Comparison of ENCODE assay signal across 8 cellular contexts in the genomic region with DNA sequence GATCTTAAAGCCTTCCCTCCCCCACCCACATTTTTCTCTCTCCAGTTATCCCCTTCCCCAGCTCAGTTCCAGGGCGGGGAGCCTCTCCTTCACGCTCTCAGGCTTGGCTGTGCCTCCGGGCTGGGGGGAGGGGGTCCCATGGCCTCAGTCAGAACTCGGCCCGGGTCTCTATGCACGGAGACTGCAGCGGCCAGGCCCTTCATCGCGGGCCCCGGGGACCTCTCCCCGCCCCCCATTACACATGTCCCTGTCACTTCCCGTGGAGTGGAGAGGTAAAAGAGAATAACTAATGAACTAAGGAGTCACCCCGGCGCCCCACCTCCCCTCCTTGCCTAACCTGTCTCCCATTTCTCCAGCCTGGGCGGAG. TPM values are rescaled to one million over a fixed set of nuclear protein-coding genes. Genes with fewer than 3 reads are reported as not detected.
DNase-seq lines count a peak whose midpoint lies in the region; ATAC-seq and TF ChIP-seq lines count a peak whose summit lies in the region.
"Had no signal": no experiment of that assay in that cellular context is flagged by ENCODE, and none has a peak within 500 bp of the region (broad histone marks: within the 10 kb centered on the region; RNA-seq: fewer than 3 reads in every experiment).

No MANE protein-coding gene starts in this region.

- no peaks in the 10 kb centered on the region for H3K9me3 ChIP-seq in ES-I3 (ENCODE audit: control insufficient read depth, insufficient read depth, low read length)
- H3K9me3 ChIP-seq in Panc1 (ENCODE audit: control insufficient read depth, insufficient read depth, low read depth, low read length) = no peaks in the 10 kb centered on the region
- H3K9me3 ChIP-seq in MM.1S (replicated peaks; ENCODE audit: insufficient read depth, low read length) = no peaks in the 10 kb centered on the region

- H3K27me3 Mint-ChIP-seq in glutamatergic neuron (ENCODE audit: unreplicated experiment) = peaks cover 11% of the 10 kb centered on the region

- peak overlapping the region; percentile 30 for H3K4me3 Mint-ChIP-seq in glutamatergic neuron (ENCODE audit: unreplicated experiment)

- H2AFZ ChIP-seq in MM.1S (ENCODE audit: low read length) = no peak overlapping the region

- peaks cover 8% of the 10 kb centered on the region; the same call in 1 of the 2 replicates for H3K4me1 ChIP-seq in ES-I3 (ENCODE audit: insufficient read depth, low read length)
- H3K4me1 ChIP-seq in Panc1 (ENCODE audit: control insufficient read depth, insufficient read depth, low read length) = peaks cover 21% of the 10 kb centered on the region
- no peaks in the 10 kb centered on the region for H3K4me1 ChIP-seq in MM.1S (ENCODE audit: low read length)

- TF ChIP-seq CTCF in Panc1 (IDR thresholded peaks at IDR 0.05) = no peak
- no peak for TF ChIP-seq CTCF in glutamatergic neuron (IDR thresholded peaks at IDR 0.05; ENCODE audit: partially characterized antibody, unreplicated experiment)
- no peak for TF ChIP-seq CTCF in MM.1S (IDR thresholded peaks at IDR 0.05; ENCODE audit: low read length)

- H3K27ac Mint-ChIP-seq in glutamatergic neuron (ENCODE audit: unreplicated experiment) = peak overlapping the region; percentile 5

- no peaks in the 10 kb centered on the region for H4K20me1 ChIP-seq in MM.1S (ENCODE audit: insufficient read depth, low read length)

- H3K79me2 ChIP-seq in MM.1S (ENCODE audit: low read length) = peaks cover 4% of the 10 kb centered on the region; the same call in 1 of the 2 replicates

- H3K27me3 ChIP-seq in Panc1 (ENCODE audit: control insufficient read depth, insufficient read depth, low read length) = no peaks in the 10 kb centered on the region
- no peaks in the 10 kb centered on the region for H3K27me3 ChIP-seq in MM.1S (replicated peaks; ENCODE audit: insufficient read depth, low read length)

- H3K27ac ChIP-seq in Panc1 (ENCODE audit: low read length) (peak overlapping the region; percentile 94), skin epidermis (peak overlapping the region in 16 of 21 experiments; percentile 73 to 87 (median 78)), MM.1S (ENCODE audit: low read length) (no peak overlapping the region)

- intact Hi-C loops in Panc1 (cut with micrococcal nuclease; ENCODE audit: unreplicated experiment) = no loop called here

- no peaks in the 10 kb centered on the region for H3K9me2 ChIP-seq in MM.1S (replicated peaks; ENCODE audit: insufficient read depth, low read length)

- H3K36me3 Mint-ChIP-seq in glutamatergic neuron (ENCODE audit: unreplicated experiment) = no peaks in the 10 kb centered on the region

- H3K4me3 ChIP-seq in Panc1 (ENCODE audit: low read depth in 2 of 2, low read length in 2 of 2) (peak overlapping the region; percentile 79 to 91), skin epidermis (peak overlapping the region in 1 of 7 experiments; percentile 59), MM.1S (ENCODE audit: low read length) (no peak overlapping the region)

- no TSS peak for BruUV-seq in Panc1 (replicated peaks; lab: Mats Ljungman, UMichigan)

- no peak for ATAC-seq in Panc1

- CTCF ChIA-PET in Panc1 (lab: Charles Lee) = no interaction called here

- DNase-seq in Panc1 (ENCODE audit: low read depth, low spot score) (no peak), glutamatergic neuron (peak; percentile 45), DMS153 treated with DMSO at 0.1 percent for 48 hours (lab: John Stamatoyannopoulos, UW; ENCODE audit: unreplicated experiment) (no peak), ureter (ENCODE audit: low spot score) (no peak), MM.1S (no peak)
- DNase-seq: EL had no signal

- in situ Hi-C loops in Panc1 (cut with HindIII; ENCODE audit: low pct_unique_long_range_greater_than_20kb, low sequenced_read_pairs) = no loop called here

- peaks cover 3% of the 10 kb centered on the region for H3K4me1 Mint-ChIP-seq in glutamatergic neuron (ENCODE audit: low read depth, unreplicated experiment)

- H3K4me2 ChIP-seq in MM.1S (ENCODE audit: low read depth, low read length) = no peak overlapping the region

- H3F3A ChIP-seq in MM.1S (ENCODE audit: insufficient read depth, low read length) = no peaks in the 10 kb centered on the region

- peaks cover 10% of the 10 kb centered on the region for H3K9me3 Mint-ChIP-seq in glutamatergic neuron (ENCODE audit: unreplicated experiment)

- H3K36me3 ChIP-seq in ES-I3 (ENCODE audit: insufficient read depth, low read length) (no peaks in the 10 kb centered on the region; the same call in 1 of the 2 replicates), Panc1 (ENCODE audit: control insufficient read depth, insufficient read depth, low read length) (no peaks in the 10 kb centered on the region), MM.1S (replicated peaks; ENCODE audit: insufficient read depth, low read length) (no peaks in the 10 kb centered on the region)

- POLR2A ChIA-PET in Panc1 (lab: Charles Lee) = no interaction called here

- H3K9ac ChIP-seq in ES-I3 (ENCODE audit: low read depth, low read length) = peak overlapping the region; percentile 76; the same call in 1 of the 2 replicates
- no peak overlapping the region for H3K9ac ChIP-seq in MM.1S (ENCODE audit: low read length)

RNA-seq across cellular contexts. Expression of a gene that starts 0.8 kb away (rescaled TPM):
- total RNA-seq in Panc1 (2021; ENCODE audit: unreplicated experiment) (40.1 TPM), glutamatergic neuron (ENCODE audit: unreplicated experiment) (1.6 TPM), ureter (24.7 TPM)
- polyA plus RNA-seq in Panc1 (2012; ENCODE audit: insufficient read length) = 53.3 TPM

RNA-seq across cellular contexts. Expression of a gene that starts 13.0 kb away (rescaled TPM):
- 12.4 TPM for total RNA-seq in Panc1 (2021; ENCODE audit: unreplicated experiment)
- 19.9 TPM for polyA plus RNA-seq in Panc1 (2012; ENCODE audit: insufficient read length)
- total RNA-seq in glutamatergic neuron (ENCODE audit: unreplicated experiment) = 291 TPM
- 1.7 TPM for total RNA-seq in ureter

RNA-seq across cellular contexts. Expression of a gene that starts 15.3 kb away (rescaled TPM):
- total RNA-seq in Panc1 (2021; ENCODE audit: unreplicated experiment) (293 TPM), glutamatergic neuron (ENCODE audit: unreplicated experiment) (12.2 TPM), ureter (141 TPM)
- polyA plus RNA-seq in Panc1 (2012; ENCODE audit: insufficient read length) = 305 TPM

RNA-seq across cellular contexts. Expression of a gene that starts 24.5 kb away (rescaled TPM):
- total RNA-seq in Panc1 (2021; ENCODE audit: unreplicated experiment) = 3.8 TPM
- polyA plus RNA-seq in Panc1 (2012; ENCODE audit: insufficient read length) = 5.1 TPM
- total RNA-seq in glutamatergic neuron (ENCODE audit: unreplicated experiment) = 2.7 TPM
- total RNA-seq in ureter = 12.8 TPM

RNA-seq across cellular contexts. Expression of a gene that starts 46.1 kb away (rescaled TPM):
- total RNA-seq in Panc1 (2021; ENCODE audit: unreplicated experiment) = not detected
- not detected for polyA plus RNA-seq in Panc1 (2012; ENCODE audit: insufficient read length)
- 0.47 TPM for total RNA-seq in glutamatergic neuron (ENCODE audit: unreplicated experiment)
- 0.49 TPM for total RNA-seq in ureter

Comparison
In these comparisons a context has a peak if more than half of its experiments do, and no peak if none do; other contexts are left out.
1. RNA of a gene that starts 13.0 kb away (total RNA-seq): 291 TPM in glutamatergic neuron (single experiment); 12.4 TPM in Panc1 (single experiment) and 1.7 TPM in ureter (single experiment); every median in the first group is over 10 times any median in the second.
2. RNA of a gene that starts 15.3 kb away (total RNA-seq): 293 TPM in Panc1 (single experiment) and 141 TPM in ureter (single experiment); 12.2 TPM in glutamatergic neuron (single experiment); every median in the first group is over 10 times any median in the second.